In the genomic region with DNA sequence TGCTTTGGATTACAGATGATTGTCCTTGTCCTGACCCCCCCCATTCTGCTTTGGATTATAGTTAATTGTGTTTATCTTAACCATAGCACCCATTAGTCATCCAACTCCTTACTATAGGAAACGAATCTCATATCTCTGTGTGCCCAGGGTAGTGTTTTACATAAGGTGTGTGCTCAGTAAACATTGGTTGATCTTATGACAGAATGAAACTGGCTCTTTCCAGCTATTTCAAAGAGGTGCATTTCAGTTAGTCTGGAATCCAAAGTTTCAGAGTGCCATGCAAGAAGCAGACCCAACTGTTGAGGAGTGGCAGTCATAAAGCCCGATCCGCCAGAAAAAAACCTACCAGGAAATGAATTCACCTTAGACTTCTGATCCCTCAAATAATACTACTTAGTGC, we compare ENCODE assay signal across 12 cellular contexts.
"Had no signal": no experiment of that assay in that cellular context is flagged by ENCODE, and none has a peak within 500 bp of the region (broad histone marks: within the 10 kb centered on the region; RNA-seq: fewer than 3 reads in every experiment).

No MANE protein-coding gene starts in this region.

- FAIRE-seq: endometrium had no signal

- H3K36me3 Mint-ChIP-seq: activated naive CD8-positive, alpha-beta T cell; immature natural killer cell had no signal

- H3K27me3 Mint-ChIP-seq: activated naive CD8-positive, alpha-beta T cell had no signal

- H3K9me3 Mint-ChIP-seq: activated CD4-positive, alpha-beta memory T cell treated with anti-CD3 and anti-CD28 coated beads for 36 hours had no signal

- H3K27ac ChIP-seq: esophagus muscularis mucosa, vagina had no signal

- H3K4me3 Mint-ChIP-seq: activated CD4-positive, alpha-beta memory T cell treated with anti-CD3 and anti-CD28 coated beads for 36 hours; activated naive CD8-positive, alpha-beta T cell; immature natural killer cell had no signal

- H3K27ac Mint-ChIP-seq: activated CD4-positive, alpha-beta memory T cell treated with anti-CD3 and anti-CD28 coated beads for 36 hours; activated naive CD8-positive, alpha-beta T cell; immature natural killer cell had no signal

- H3K36me3 ChIP-seq: esophagus muscularis mucosa, vagina had no signal

- DNase-seq: activated CD4-positive, alpha-beta memory T cell treated with anti-CD3 and anti-CD28 coated beads for 36 hours; activated CD4-positive, alpha-beta T cell treated with anti-CD3 and anti-CD28 coated beads for 1 hour; activated gamma-delta T cell; activated T-cell treated with anti-CD3 and anti-CD28 coated beads, Interleukin-2, amount 50 U/mL, for 48 hours; amygdala; dorsolateral prefrontal cortex; immature natural killer cell; retina had no signal

- H3K9me3 ChIP-seq: esophagus muscularis mucosa, vagina had no signal

- H3K27me3 ChIP-seq: dorsolateral prefrontal cortex, esophagus muscularis mucosa, vagina had no signal

- H3K4me3 ChIP-seq: esophagus muscularis mucosa, vagina had no signal
